Comparison of ENCODE assay signal across 1 cellular context in genomic region chr15:31155136-31155535, GRCh38.
TF ChIP-seq lines count a peak whose summit lies in the region.

No MANE protein-coding gene starts in this region.

TF ChIP-seq in H1, 55 proteins besides CTCF, POLR2A, EP300 and RAD21:
- TF ChIP-seq CTBP2 (IDR thresholded peaks at IDR 0.05; ENCODE audit: borderline replicate concordance, insufficient read depth, insufficient read length, low read length) (no peak), RFX5 (IDR thresholded peaks at IDR 0.05; ENCODE audit: borderline replicate concordance, low read depth, low read length) (no peak), SIX5 (IDR thresholded peaks at IDR 0.05; ENCODE audit: low read depth, low read length) (no peak), SP2 (IDR thresholded peaks at IDR 0.05; ENCODE audit: low read length) (no peak), TAF7 (optimal IDR thresholded peaks at IDR 0.05; ENCODE audit: borderline replicate concordance, low read depth, low read length) (no peak), CHD2 (IDR thresholded peaks at IDR 0.05; ENCODE audit: low read length) (no peak), ASH2L (IDR thresholded peaks at IDR 0.05; ENCODE audit: low read length) (no peak), POLR2AphosphoS5 (IDR thresholded peaks at IDR 0.05; ENCODE audit: low read depth, low read length) (no peak), USF2 (IDR thresholded peaks at IDR 0.05; ENCODE audit: low read length) (no peak), RXRA (IDR thresholded peaks at IDR 0.05; ENCODE audit: insufficient read depth, low read depth, low read length) (no peak), KDM5A (IDR thresholded peaks at IDR 0.05; ENCODE audit: low read length) (no peak)
